In the genomic region with DNA sequence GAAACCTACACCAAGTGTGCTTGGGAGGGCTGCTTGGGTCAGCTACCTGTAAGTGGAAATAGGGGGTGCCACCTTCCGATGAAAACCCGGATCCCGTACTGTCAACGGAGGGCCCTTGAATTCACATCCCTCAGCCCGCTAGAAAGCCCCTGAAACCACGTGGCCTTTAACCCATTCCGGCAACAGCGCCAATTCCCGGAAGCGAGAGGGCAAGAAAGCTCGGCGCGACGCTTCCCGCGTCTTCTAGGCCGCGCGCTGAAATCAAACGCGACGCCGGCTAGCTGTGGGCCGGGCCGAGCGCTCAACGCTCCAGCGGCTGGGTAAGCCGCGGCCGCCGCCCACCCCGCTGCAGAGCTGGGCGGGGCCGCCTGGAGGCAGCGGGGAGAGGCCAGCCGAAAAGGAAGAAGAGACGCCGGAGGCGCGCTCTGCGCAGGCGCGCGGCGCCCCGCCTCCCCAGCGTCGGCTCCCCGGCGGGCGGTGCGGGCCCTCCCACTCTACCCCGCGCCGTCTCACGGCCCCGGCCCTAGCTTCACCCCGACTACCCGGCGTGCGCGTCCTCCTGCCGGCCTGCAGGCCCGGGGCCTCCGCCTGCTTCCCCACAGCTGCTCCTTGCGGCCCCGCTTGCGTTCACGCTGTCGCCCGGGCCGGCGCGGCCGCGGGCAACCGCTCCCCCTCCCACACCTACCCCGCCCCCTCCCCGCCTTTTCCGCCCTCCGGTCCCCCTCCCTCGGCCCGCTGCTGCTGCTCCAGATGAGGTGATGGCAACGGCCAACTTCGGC, we compare ENCODE assay signal across 8 cellular contexts. TPM values are rescaled to one million over a fixed set of nuclear protein-coding genes. Genes with fewer than 3 reads are reported as not detected.
DNase-seq lines count a peak whose midpoint lies in the region; ATAC-seq, FAIRE-seq and TF ChIP-seq lines count a peak whose summit lies in the region.

A gene (plus strand): TSS at position 492 of the 779 bp plus-strand sequence. CDS start 267 bp downstream, at position 759.

- H3K27ac Mint-ChIP-seq in activated T-cell treated with anti-CD3 and anti-CD28 coated beads, Interleukin-2, amount 50 U/mL, for 72 hours: peak within 1 kb of the TSS; percentile 99

- peaks cover 65% of the 10 kb centered on the region for H3K4me1 Mint-ChIP-seq in activated T-cell treated with anti-CD3 and anti-CD28 coated beads, Interleukin-2, amount 50 U/mL, for 72 hours (ENCODE audit: low read depth)

- peak within 1 kb of the TSS; percentile 71 for H3K27ac ChIP-seq in GM23248
- peak within 1 kb of the TSS; percentile 84 for H3K27ac ChIP-seq in Karpas-422 (ENCODE audit: low read length)
- H3K27ac ChIP-seq in esophagus squamous epithelium: peak within 1 kb of the TSS; percentile 85 to 98 (median 96)

- H3K9me3 Mint-ChIP-seq in activated T-cell treated with anti-CD3 and anti-CD28 coated beads, Interleukin-2, amount 50 U/mL, for 72 hours: no peaks in the 10 kb centered on the region

- H3K27me3 ChIP-seq in GM23248 (replicated peaks; ENCODE audit: insufficient read depth): no peaks in the 10 kb centered on the region
- no peaks in the 10 kb centered on the region for H3K27me3 ChIP-seq in Karpas-422 (ENCODE audit: low read length)
- H3K27me3 ChIP-seq in esophagus squamous epithelium: no peaks in the 10 kb centered on the region

- ATAC-seq in activated T-cell treated with anti-CD3 and anti-CD28 coated beads, Interleukin-2, amount 50 U/mL, for 72 hours (replicated peaks in 1 of 2): peak; percentile 88 to 89

- peak within 1 kb of the TSS; percentile 89 for H3K9ac ChIP-seq in GM23248
- H3K9ac ChIP-seq in Karpas-422 (ENCODE audit: low read length): peak within 1 kb of the TSS; percentile 99

- H3K9me3 ChIP-seq in GM23248 (ENCODE audit: low read depth) (no peaks in the 10 kb centered on the region), Karpas-422 (ENCODE audit: low read length) (no peaks in the 10 kb centered on the region), esophagus squamous epithelium (no peaks in the 10 kb centered on the region)

- H2AFZ ChIP-seq in GM23248: peak within 1 kb of the TSS; percentile 98
- H2AFZ ChIP-seq in Karpas-422 (ENCODE audit: low read length): peak within 1 kb of the TSS; percentile 89

- no peaks in the 10 kb centered on the region for H3K27me3 Mint-ChIP-seq in activated T-cell treated with anti-CD3 and anti-CD28 coated beads, Interleukin-2, amount 50 U/mL, for 72 hours (ENCODE audit: low read depth)

- H3K79me2 ChIP-seq in GM23248 (ENCODE audit: insufficient read depth): peaks cover 47% of the 10 kb centered on the region
- H3K79me2 ChIP-seq in Karpas-422 (ENCODE audit: low read length): peaks cover 48% of the 10 kb centered on the region

- 0 out of 2 replicates have a peak, but pooled peaks cover 6% of the 10 kb centered on the region for H3K4me1 ChIP-seq in GM23248 (ENCODE audit: insufficient read depth)
- peaks cover 43% of the 10 kb centered on the region for H3K4me1 ChIP-seq in Karpas-422 (ENCODE audit: low read length)
- peaks cover 4 to 32% (median 11%) of the 10 kb centered on the region in 3 donors for H3K4me1 ChIP-seq in esophagus squamous epithelium

- H3K4me2 ChIP-seq in GM23248 (ENCODE audit: unreplicated experiment): peak within 1 kb of the TSS; percentile 82
- peak within 1 kb of the TSS; percentile 85 for H3K4me2 ChIP-seq in Karpas-422 (ENCODE audit: low read depth, low read length, poor library complexity, severe bottlenecking)

- intact Hi-C loops in esophagus squamous epithelium (cut with DNase I): no loop called here

- no peaks in the 10 kb centered on the region; the same call in 1 of the 2 replicates for H4K20me1 ChIP-seq in GM23248 (ENCODE audit: insufficient read depth)
- peaks cover 33% of the 10 kb centered on the region for H4K20me1 ChIP-seq in Karpas-422 (ENCODE audit: insufficient read depth, low read depth, low read length)

- WGBS in GM23248 (ENCODE audit: low coverage in 1 of 2, low lambda C conversion rate in 2 of 2, missing lambda C conversion rate in 2 of 2), 2 experiments: 1 to 2% methylated on average over 33 to 49 of the region's 86 CpGs
- 0 to 3% methylated on average over 5 to 8 of the region's 86 CpGs for WGBS in esophagus squamous epithelium, 2 donors

- peak; percentile 96 for DNase-seq in Daoy (ENCODE audit: low read depth)
- peak; percentile 96 for DNase-seq in GM23248
- peak; percentile 98 for DNase-seq in Karpas-422
- peak; percentile 72 for DNase-seq in RCC 7860 (ENCODE audit: low spot score)
- DNase-seq in activated T-cell treated with anti-CD3 and anti-CD28 coated beads, Interleukin-2, amount 50 U/mL, for 72 hours: peak; percentile 94 to 96
- peak; percentile 66 for DNase-seq in esophagus squamous epithelium (lab: John Stamatoyannopoulos, UW)
- DNase-seq in myocyte (ENCODE audit: low read depth): peak; percentile 93
- DNase-seq in stimulated activated CD8-positive, alpha-beta memory T cell treated with anti-CD3 and anti-CD28 coated beads, Interleukin-7, amount 100 ng/mL, for 4 hours (ENCODE audit: low read depth in 2 of 2): peak; percentile 88 to 92

- H3K4me3 ChIP-seq in GM23248 (peak within 1 kb of the TSS; percentile 88), Karpas-422 (ENCODE audit: low read length) (peak within 1 kb of the TSS; percentile 98), esophagus squamous epithelium (peak within 1 kb of the TSS; percentile 64 to 99 (median 94))

- H3K36me3 ChIP-seq in GM23248 (ENCODE audit: low read depth): no peaks in the 10 kb centered on the region
- H3K36me3 ChIP-seq in Karpas-422 (ENCODE audit: insufficient read depth, low read length): peaks cover 17% of the 10 kb centered on the region; the same call in 1 of the 2 replicates
- no peaks in the 10 kb centered on the region for H3K36me3 ChIP-seq in esophagus squamous epithelium

- H3K4me3 Mint-ChIP-seq in activated T-cell treated with anti-CD3 and anti-CD28 coated beads, Interleukin-2, amount 50 U/mL, for 72 hours: peak within 1 kb of the TSS; percentile 93 to 98

- no peak for FAIRE-seq in RCC 7860 (lab: Jason Lieb, UNC)

- in situ Hi-C loops in GM23248 (cut with MboI): no loop called here

- peak in 3 of 4 donors; percentile 31 to 79 (median 45) for TF ChIP-seq POLR2A in esophagus squamous epithelium (IDR thresholded peaks at IDR 0.05)

- H3K9me2 ChIP-seq in GM23248 (ENCODE audit: insufficient read depth): no peaks in the 10 kb centered on the region
- no peaks in the 10 kb centered on the region for H3K9me2 ChIP-seq in Karpas-422 (replicated peaks; ENCODE audit: insufficient read depth, low read length)

- TF ChIP-seq CTCF in esophagus squamous epithelium (IDR thresholded peaks at IDR 0.05): peak in 5 of 6 experiments; percentile 10 to 44 (median 29)

- H3K36me3 Mint-ChIP-seq in activated T-cell treated with anti-CD3 and anti-CD28 coated beads, Interleukin-2, amount 50 U/mL, for 72 hours (ENCODE audit: insufficient read depth in 2 of 2): peaks cover 22 to 32% of the 10 kb centered on the region in 2 donors

- no peaks in the 10 kb centered on the region for H3F3A ChIP-seq in GM23248 (ENCODE audit: insufficient read depth)

RNA-seq across cellular contexts. Expression of the gene that starts here (rescaled TPM):
- total RNA-seq in Daoy (2014; rRNA removed; shearing (Covaris generic)): 57.9 and 101 TPM in 2 replicates
- total RNA-seq in GM23248 (2014; rRNA removed; shearing (Covaris generic)): 34.5 and 40.0 TPM in 2 replicates
- polyA plus RNA-seq in GM23248 (2016; fragmentation: Nextera tagmentation; extraction: Ambion mirVana): 37.0 and 38.2 TPM in 2 replicates
- total RNA-seq in Karpas-422 (2014; rRNA removed; shearing (Covaris generic); ENCODE audit: low replicate concordance): 58.5 and 81.8 TPM in 2 replicates
- total RNA-seq in activated T-cell treated with anti-CD3 and anti-CD28 coated beads, Interleukin-2, amount 50 U/mL, for 72 hours: 100 to 1,000 TPM; 158 to 193 TPM
- total RNA-seq in esophagus squamous epithelium (10 to 100 TPM; 14.0 to 43.1 (median 26.4) TPM), myocyte (46.5 and 57.2 TPM in 2 replicates)
- polyA plus RNA-seq in myocyte (2012): 19.4 TPM

Comparison
In these comparisons a context has a peak if more than half of its experiments do, and no peak if none do; other contexts are left out.
1. Peak in every context shown above with its lines: DNase-seq, ATAC-seq, H3K4me3 ChIP-seq and H3K27ac ChIP-seq.